ENCODE assay signal across 14 cellular contexts in the genomic region with DNA sequence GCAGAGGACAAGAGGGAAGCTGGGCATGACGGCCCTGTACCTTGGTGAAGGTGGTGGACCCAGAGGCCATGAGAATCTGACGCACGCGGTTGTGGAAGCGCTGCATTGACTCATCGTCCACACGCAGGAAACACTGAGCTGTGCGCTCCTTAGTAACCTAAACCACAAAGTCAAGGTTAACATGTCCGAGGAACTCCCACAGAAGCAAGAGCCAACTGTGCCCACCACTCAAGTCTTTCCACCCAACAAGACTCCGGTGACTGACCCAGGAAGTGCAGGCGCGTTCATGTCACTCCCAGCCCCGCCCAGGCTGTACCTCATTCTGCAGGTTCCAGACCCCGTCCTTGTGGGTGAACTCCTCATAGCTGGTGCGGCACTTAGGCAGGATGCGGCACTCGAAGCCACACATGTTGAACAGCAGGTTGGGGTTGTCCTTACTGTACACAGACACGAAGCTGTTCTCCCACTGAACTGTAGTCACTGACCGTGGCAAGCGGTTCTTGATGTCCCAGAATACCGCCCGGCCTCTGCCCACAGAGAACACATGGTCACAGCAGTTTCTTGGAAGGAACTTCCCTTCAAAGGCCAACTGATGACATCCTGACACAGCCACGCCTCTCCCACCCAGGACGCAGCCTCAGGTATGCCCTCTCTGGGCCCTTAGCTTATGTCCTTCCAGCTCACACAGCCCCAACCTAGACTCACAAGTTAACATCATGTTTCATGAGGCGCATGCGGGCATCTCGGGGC. TPM values are rescaled to one million over a fixed set of nuclear protein-coding genes. Genes with fewer than 3 reads are reported as not detected.
A peak's percentile ranks its signal among the peaks of the same experiment; 100 is the strongest.
DNase-seq lines count a peak whose midpoint lies in the region; ATAC-seq and TF ChIP-seq lines count a peak whose summit lies in the region.
"Had no signal": no experiment of that assay in that cellular context is flagged by ENCODE, and none has a peak within 500 bp of the region (broad histone marks: within the 10 kb centered on the region; RNA-seq: fewer than 3 reads in every experiment).

No MANE protein-coding gene starts in this region.

- H3K9me2 ChIP-seq in OCI-LY7 (ENCODE audit: insufficient read depth, low read length): no peaks in the 10 kb centered on the region

- no peak overlapping the region for H3K56ac ChIP-seq in mesendoderm (ENCODE audit: low read length)

- no peak overlapping the region for H4K8ac ChIP-seq in mesendoderm (ENCODE audit: low read depth, low read length)

- H2BK15ac ChIP-seq in mesendoderm (replicated peaks; ENCODE audit: low read depth): no peak overlapping the region

- no peak overlapping the region for H2AFZ ChIP-seq in OCI-LY7 (ENCODE audit: low read length)

- TSS peak; percentile 27 for BruUV-seq in OCI-LY7 (replicated peaks; lab: Mats Ljungman, UMichigan)

- no peaks in the 10 kb centered on the region for H3K27me3 ChIP-seq in mesendoderm (ENCODE audit: insufficient read depth, low read length, poor library complexity)
- H3K27me3 ChIP-seq: left lung had no signal

- WGBS in mesendoderm (ENCODE audit: extremely low coverage, insufficient coverage, low lambda C conversion rate): no CpG with 5 or more reads among the region's 27 CpGs

- H3K4me2 ChIP-seq in OCI-LY7 (ENCODE audit: low read length): no peak overlapping the region
- no peak overlapping the region for H3K4me2 ChIP-seq in mesendoderm (ENCODE audit: low read length)

- H3K36me3 Mint-ChIP-seq in activated naive CD8-positive, alpha-beta T cell treated with anti-CD3 and anti-CD28 coated beads for 36 hours: peaks cover 49% of the 10 kb centered on the region
- peaks cover 29% of the 10 kb centered on the region for H3K36me3 Mint-ChIP-seq in natural killer cell

- H4K5ac ChIP-seq in mesendoderm (ENCODE audit: low read length): no peak overlapping the region

- H3K18ac ChIP-seq in mesendoderm (ENCODE audit: low read length): no peak overlapping the region

- intact Hi-C loops in OCI-LY7 (cut with micrococcal nuclease; ENCODE audit: unreplicated experiment): no loop called here
- intact Hi-C loops in natural killer cell (cut with micrococcal nuclease): no loop called here

- H3K9me3 ChIP-seq in OCI-LY7 (ENCODE audit: low read length): no peaks in the 10 kb centered on the region
- H3K9me3 ChIP-seq: left lung had no signal

- no peak overlapping the region for H3K4me3 ChIP-seq in OCI-LY7 (ENCODE audit: low read depth, low read length, poor library complexity, severe bottlenecking)
- H3K4me3 ChIP-seq in mesendoderm (ENCODE audit: low read length): no peak overlapping the region
- H3K4me3 ChIP-seq: coronary artery, left lung had no signal

- peak overlapping the region; percentile 12 for H3K27ac Mint-ChIP-seq in activated naive CD8-positive, alpha-beta T cell treated with anti-CD3 and anti-CD28 coated beads for 36 hours
- H3K27ac Mint-ChIP-seq in natural killer cell: no peak overlapping the region
- H3K27ac Mint-ChIP-seq: activated naive CD8-positive, alpha-beta T cell; stimulated activated memory B cell treated with anti-CD40 and anti-IgM and Interleukin-4, amounts not matched to agents 10 μg/mL and 1 μg/mL and 100 μg/mL, for 72 hours had no signal

- no peaks in the 10 kb centered on the region for H3K27me3 Mint-ChIP-seq in activated naive CD8-positive, alpha-beta T cell treated with anti-CD3 and anti-CD28 coated beads for 36 hours
- no peaks in the 10 kb centered on the region for H3K27me3 Mint-ChIP-seq in natural killer cell (ENCODE audit: low read depth in 2 of 2)
- H3K27me3 Mint-ChIP-seq: activated naive CD8-positive, alpha-beta T cell; stimulated activated memory B cell treated with anti-CD40 and anti-IgM and Interleukin-4, amounts not matched to agents 10 μg/mL and 1 μg/mL and 100 μg/mL, for 72 hours had no signal

- H3K79me2 ChIP-seq in OCI-LY7 (ENCODE audit: insufficient read depth, low read depth, low read length) (no peaks in the 10 kb centered on the region), mesendoderm (ENCODE audit: control insufficient read depth, insufficient read depth, low read length) (peaks cover 2% of the 10 kb centered on the region)

- no peak overlapping the region for H2BK120ac ChIP-seq in mesendoderm (ENCODE audit: low read depth, low read length)

- H3K4me1 ChIP-seq in OCI-LY7 (ENCODE audit: insufficient read depth, low read length, poor library complexity, severe bottlenecking): no peaks in the 10 kb centered on the region
- no peaks in the 10 kb centered on the region for H3K4me1 ChIP-seq in mesendoderm (ENCODE audit: control insufficient read depth, low read depth, low read length)

- no peak overlapping the region for H2AK5ac ChIP-seq in mesendoderm (ENCODE audit: low read length)

- ATAC-seq in natural killer cell (peak; percentile 23 to 38 (median 34)), HG03457 (IDR thresholded peaks at IDR 0.05; ENCODE audit: unreplicated experiment) (no peak)
- ATAC-seq: left lung; stimulated activated memory B cell treated with anti-CD40 and anti-IgM and Interleukin-4, amounts not matched to agents 10 μg/mL and 1 μg/mL and 100 μg/mL, for 72 hours had no signal

- POLR2A ChIA-PET in OCI-LY7 (lab: Charles Lee): no interaction called here

- H3K79me1 ChIP-seq in mesendoderm (ENCODE audit: low read length): peaks cover 6% of the 10 kb centered on the region

- no peak overlapping the region for H3K9ac ChIP-seq in mesendoderm (ENCODE audit: low read length)

- no peak overlapping the region for H3K4ac ChIP-seq in mesendoderm (ENCODE audit: low read depth, low read length)

- H2BK5ac ChIP-seq in mesendoderm (ENCODE audit: low read length): no peak overlapping the region

- CTCF ChIA-PET in OCI-LY7 (lab: Charles Lee; ENCODE audit: unreplicated experiment): interaction anchor here (0.5 kb wide), 1 partner anchor 21 kb away, joined by 3 read pairs; no protein-coding TSS in a partner anchor

- in situ Hi-C loops in G401 (cut with HindIII; ENCODE audit: low sequenced_read_pairs): no loop called here

- peaks cover 99% of the 10 kb centered on the region for H3K36me3 ChIP-seq in OCI-LY7 (ENCODE audit: insufficient read depth, low read length)
- peaks cover 37% of the 10 kb centered on the region for H3K36me3 ChIP-seq in mesendoderm (ENCODE audit: control insufficient read depth, insufficient read depth, low read length)

- no peak overlapping the region for H3K23ac ChIP-seq in mesendoderm (ENCODE audit: low read length)

- H3K4me3 Mint-ChIP-seq in activated naive CD8-positive, alpha-beta T cell treated with anti-CD3 and anti-CD28 coated beads for 36 hours: no peak overlapping the region
- no peak overlapping the region for H3K4me3 Mint-ChIP-seq in natural killer cell
- H3K4me3 Mint-ChIP-seq: activated naive CD8-positive, alpha-beta T cell; stimulated activated memory B cell treated with anti-CD40 and anti-IgM and Interleukin-4, amounts not matched to agents 10 μg/mL and 1 μg/mL and 100 μg/mL, for 72 hours had no signal

- TF ChIP-seq CTCF in OCI-LY7 (conservative IDR thresholded peaks at IDR 0.05; ENCODE audit: low read length) (no peak), natural killer cell (IDR thresholded peaks at IDR 0.05) (no peak)

- H3K9me3 Mint-ChIP-seq in activated naive CD8-positive, alpha-beta T cell treated with anti-CD3 and anti-CD28 coated beads for 36 hours: no peaks in the 10 kb centered on the region
- no peaks in the 10 kb centered on the region for H3K9me3 Mint-ChIP-seq in natural killer cell
- H3K9me3 Mint-ChIP-seq: stimulated activated memory B cell treated with anti-CD40 and anti-IgM and Interleukin-4, amounts not matched to agents 10 μg/mL and 1 μg/mL and 100 μg/mL, for 72 hours had no signal

- H3K4me1 Mint-ChIP-seq in activated naive CD8-positive, alpha-beta T cell treated with anti-CD3 and anti-CD28 coated beads for 36 hours: peaks cover 6% of the 10 kb centered on the region
- H3K4me1 Mint-ChIP-seq in natural killer cell: peaks cover 13 to 32% of the 10 kb centered on the region in 2 donors

- no peak overlapping the region for H3K27ac ChIP-seq in OCI-LY7 (ENCODE audit: low read depth, low read length, poor library complexity, severe bottlenecking)
- H3K27ac ChIP-seq in mesendoderm (ENCODE audit: low read depth, low read length): no peak overlapping the region
- H3K27ac ChIP-seq: coronary artery, left lung had no signal

- H4K20me1 ChIP-seq in OCI-LY7 (ENCODE audit: insufficient read depth, low read length): no peaks in the 10 kb centered on the region

- peak; percentile 70 for DNase-seq in G401 (ENCODE audit: low spot score)
- no peak for DNase-seq in OCI-LY7 (ENCODE audit: low spot score)
- no peak for DNase-seq in activated naive CD8-positive, alpha-beta T cell treated with anti-CD3 and anti-CD28 coated beads for 36 hours
- no peak for DNase-seq in natural killer cell
- no peak for DNase-seq in NOMO-1 treated with dmso at 0.1 percent for 144 hours (lab: John Stamatoyannopoulos, UW; ENCODE audit: unreplicated experiment)
- DNase-seq in SIG-M5 (lab: John Stamatoyannopoulos, UW): no peak
- DNase-seq in mesendoderm: no peak
- DNase-seq: NCI-H1694, NCI-H69 had no signal

RNA-seq across cellular contexts. Expression of gene PRPF8, which starts 11.5 kb away (rescaled TPM):
- 157 and 202 TPM in 2 replicates for total RNA-seq in G401 (2014; rRNA removed; shearing (Covaris generic))
- 108 and 162 TPM in 2 replicates for total RNA-seq in OCI-LY7 (2014; rRNA removed; shearing (Covaris generic))
- total RNA-seq in OCI-LY7 (2022): 404 and 427 TPM in 2 replicates
- 100 to 1,000 TPM; 418 to 428 TPM for total RNA-seq in activated naive CD8-positive, alpha-beta T cell treated with anti-CD3 and anti-CD28 coated beads for 36 hours
- total RNA-seq in natural killer cell: 100 to 1,000 TPM; 475 to 508 (median 480) TPM
- polyA plus RNA-seq in mesendoderm (2013, experiment 1 of 2): 158 TPM
- polyA plus RNA-seq in mesendoderm (2013, experiment 2 of 2): 144 TPM

RNA-seq across cellular contexts. Expression of gene RILP, which starts 23.6 kb away (rescaled TPM):
- 9.5 and 36.1 TPM in 2 replicates for total RNA-seq in G401 (2014; rRNA removed; shearing (Covaris generic))
- 0.82 and 3.2 TPM in 2 replicates for total RNA-seq in OCI-LY7 (2014; rRNA removed; shearing (Covaris generic))
- total RNA-seq in OCI-LY7 (2022): 0.59 and 1.2 TPM in 2 replicates
- 1 to 10 TPM; 3.2 to 3.4 TPM for total RNA-seq in activated naive CD8-positive, alpha-beta T cell treated with anti-CD3 and anti-CD28 coated beads for 36 hours
- total RNA-seq in natural killer cell: 1 to 10 TPM; 2.3 to 5.1 (median 4.0) TPM
- polyA plus RNA-seq in mesendoderm (2013, experiment 1 of 2): 8.7 TPM
- 8.5 TPM for polyA plus RNA-seq in mesendoderm (2013, experiment 2 of 2)

RNA-seq across cellular contexts. Expression of gene SCARF1, which starts 27.7 kb away (rescaled TPM):
- 0.71 and 3.4 TPM in 2 replicates for total RNA-seq in G401 (2014; rRNA removed; shearing (Covaris generic))
- 0.19 and 0.31 TPM in 2 replicates for total RNA-seq in OCI-LY7 (2014; rRNA removed; shearing (Covaris generic))
- total RNA-seq in OCI-LY7 (2022) (0.29 and 0.41 TPM in 2 replicates), natural killer cell (1 to 10 TPM in 2 of 3 donors, under 1 TPM in 1; 0.59 to 3.1 (median 1.0) TPM)
- total RNA-seq in activated naive CD8-positive, alpha-beta T cell treated with anti-CD3 and anti-CD28 coated beads for 36 hours: 1 to 10 TPM; 2.5 to 2.6 TPM
- polyA plus RNA-seq in mesendoderm (2013, experiment 1 of 2): 0.97 TPM
- polyA plus RNA-seq in mesendoderm (2013, experiment 2 of 2): 1.1 TPM

RNA-seq across cellular contexts. Expression of gene TLCD2, which starts 37.0 kb away (rescaled TPM):
- total RNA-seq in G401 (2014; rRNA removed; shearing (Covaris generic)): 1.2 TPM in 2 replicates
- total RNA-seq in OCI-LY7 (2014; rRNA removed; shearing (Covaris generic)): not detected in 2 replicates
- not detected in 2 replicates for total RNA-seq in OCI-LY7 (2022)
- under 1 TPM; 0.04 to 0.06 TPM for total RNA-seq in activated naive CD8-positive, alpha-beta T cell treated with anti-CD3 and anti-CD28 coated beads for 36 hours
- under 1 TPM; 0.18 to 0.28 (median 0.28) TPM for total RNA-seq in natural killer cell
- polyA plus RNA-seq in mesendoderm (2013, experiment 1 of 2): 0.52 TPM
- 0.50 TPM for polyA plus RNA-seq in mesendoderm (2013, experiment 2 of 2)

RNA-seq across cellular contexts. Expression of gene SLC43A2, which starts 44.6 kb away (rescaled TPM):
- total RNA-seq in G401 (2014; rRNA removed; shearing (Covaris generic)): 22.1 and 39.7 TPM in 2 replicates
- 9.2 and 16.7 TPM in 2 replicates for total RNA-seq in OCI-LY7 (2014; rRNA removed; shearing (Covaris generic))
- total RNA-seq in OCI-LY7 (2022) (16.6 and 17.1 TPM in 2 replicates), natural killer cell (10 to 100 TPM; 24.5 to 36.0 (median 30.3) TPM)
- total RNA-seq in activated naive CD8-positive, alpha-beta T cell treated with anti-CD3 and anti-CD28 coated beads for 36 hours: 1 to 10 TPM; 3.7 to 4.6 TPM
- 6.4 TPM for polyA plus RNA-seq in mesendoderm (2013, experiment 1 of 2)
- 7.3 TPM for polyA plus RNA-seq in mesendoderm (2013, experiment 2 of 2)
